Comparison of ENCODE assay signal across 8 cellular contexts in the genomic region with DNA sequence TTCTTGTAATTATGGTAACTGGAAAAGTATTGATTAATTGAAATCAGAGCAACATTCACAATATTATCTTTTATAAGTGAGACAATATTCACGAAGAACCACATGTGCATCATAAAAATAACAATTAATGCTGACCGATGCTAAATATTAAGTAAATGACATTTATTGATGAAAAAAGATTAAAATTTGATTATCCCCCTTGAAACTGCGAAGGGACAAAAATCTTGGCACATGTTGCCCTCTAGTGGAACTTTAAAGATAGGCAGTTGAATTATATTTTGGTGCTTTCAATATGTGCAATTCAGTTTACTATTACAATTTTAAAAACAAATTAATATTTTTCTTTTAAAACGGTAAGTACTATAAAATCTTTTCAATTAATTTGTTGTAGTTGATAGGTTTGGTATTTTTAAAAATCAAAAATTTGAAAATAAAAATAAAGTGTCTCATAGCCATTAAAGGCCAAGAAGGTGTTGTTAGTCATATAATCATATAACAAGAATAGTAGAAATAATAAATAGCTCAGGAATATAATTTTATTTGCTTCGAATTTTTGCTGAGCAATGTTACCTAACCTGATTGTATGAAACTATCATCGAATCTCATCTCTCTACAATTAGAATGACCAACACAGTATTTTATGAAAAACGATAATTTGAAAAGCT.
A peak's percentile ranks its signal among the peaks of the same experiment; 100 is the strongest.
DNase-seq lines count a peak whose midpoint lies in the region; ATAC-seq and TF ChIP-seq lines count a peak whose summit lies in the region.

No MANE protein-coding gene starts in this region.

- H3K27ac ChIP-seq in brain microvascular endothelial cell: no peak overlapping the region

- no peaks in the 10 kb centered on the region for H3K27me3 Mint-ChIP-seq in nephron progenitor cell (ENCODE audit: low read depth, poor library complexity)

- no peak overlapping the region for H3K27ac Mint-ChIP-seq in nephron progenitor cell

- no peaks in the 10 kb centered on the region for H3K36me3 Mint-ChIP-seq in nephron progenitor cell (ENCODE audit: low read depth)

- in situ Hi-C loops in brain microvascular endothelial cell (cut with HindIII; ENCODE audit: low pct_ligation_motif_present, low sequenced_read_pairs): no loop called here

- TF ChIP-seq CTCF in GM12873 (IDR thresholded peaks at IDR 0.05; ENCODE audit: insufficient read depth, low read depth, low read length, missing control alignments): peak; percentile 48
- TF ChIP-seq CTCF in brain microvascular endothelial cell (IDR thresholded peaks at IDR 0.05; ENCODE audit: low read depth, low read length, missing control alignments): peak; percentile 59
- peak; percentile 84 for TF ChIP-seq CTCF in nephron progenitor cell (IDR thresholded peaks at IDR 0.05)

- no peak overlapping the region for H3K4me3 Mint-ChIP-seq in nephron progenitor cell

- no peaks in the 10 kb centered on the region for H3K27me3 ChIP-seq in brain microvascular endothelial cell (replicated peaks)

- H3K9me3 Mint-ChIP-seq in nephron progenitor cell: peaks cover under 1% of the 10 kb centered on the region

- H3K4me3 ChIP-seq in Jurkat, Clone E6-1 (ENCODE audit: low read length): no peak overlapping the region
- H3K4me3 ChIP-seq in brain microvascular endothelial cell (ENCODE audit: low read depth, low read length): no peak overlapping the region

- peak; percentile 4 for DNase-seq in Jurkat, Clone E6-1 (ENCODE audit: low read depth, low spot score)
- DNase-seq in brain microvascular endothelial cell (no peak), nephron progenitor cell (no peak), NCI-H226 (no peak), left colon (no peak), occipital lobe (lab: John Stamatoyannopoulos, UW) (no peak), amniotic stem cell (lab: John Stamatoyannopoulos, UW) (no peak)

- intact Hi-C loops in left colon (cut with DNase I, micrococcal nuclease): no loop called here

- H3K4me1 Mint-ChIP-seq in nephron progenitor cell: no peaks in the 10 kb centered on the region

- H3K36me3 ChIP-seq in brain microvascular endothelial cell (replicated peaks): no peaks in the 10 kb centered on the region

- no peak for ATAC-seq in left colon
